24 cellular contexts compared by ENCODE assay signal in the genomic region with DNA sequence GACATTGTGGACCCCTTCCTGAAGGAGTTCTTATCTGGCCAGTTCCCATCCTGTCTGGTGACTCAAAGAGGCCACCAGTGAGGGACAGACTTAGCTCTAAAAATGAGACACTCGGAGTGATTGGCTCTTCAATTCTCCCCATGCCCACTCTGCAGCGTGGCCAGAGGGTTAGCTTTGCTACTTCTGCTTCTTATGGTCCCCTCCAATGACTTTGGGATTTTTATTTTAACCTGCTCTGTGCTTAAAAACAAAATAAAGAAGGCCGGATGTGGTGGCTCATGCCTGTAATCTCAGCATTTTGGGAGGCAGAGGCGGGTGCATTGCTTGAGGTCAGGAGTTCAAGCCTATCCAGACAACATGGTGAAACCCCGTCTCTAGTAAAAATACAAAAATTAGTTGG.
"Had no signal": no experiment of that assay in that cellular context is flagged by ENCODE, and none has a peak within 500 bp of the region (broad histone marks: within the 10 kb centered on the region; RNA-seq: fewer than 3 reads in every experiment).

No MANE protein-coding gene starts in this region.

- H3K4me2 ChIP-seq: neural progenitor cell had no signal

- H3K4me1 ChIP-seq: neural progenitor cell, parathyroid adenoma, psoas muscle, right lobe of liver, sigmoid colon, stomach, thyroid gland, tibial nerve, upper lobe of left lung, vagina had no signal

- H3K9ac ChIP-seq: neural progenitor cell, parathyroid adenoma had no signal

- H3K27ac ChIP-seq: neural progenitor cell, ovary, parathyroid adenoma, psoas muscle, right lobe of liver, sigmoid colon, stomach, thoracic aorta, thyroid gland, tibial nerve, upper lobe of left lung, vagina had no signal

- H2AFZ ChIP-seq: neural progenitor cell, parathyroid adenoma had no signal

- DNase-seq: natural killer cell; occipital lobe; ovary; posterior cingulate gyrus; psoas muscle; right cardiac atrium; right lobe of liver; sigmoid colon; small intestine; stimulated activated CD4-positive, alpha-beta T cell treated with anti-CD3 and anti-CD28 coated beads, Interleukin-15, amount 100 ng/mL, for 24 hours; stimulated activated CD4-positive, alpha-beta T cell treated with anti-CD3 and anti-CD28 coated beads, Interleukin-2, amount 100 ng/mL, for 24 hours; stimulated activated CD4-positive, alpha-beta T cell treated with anti-CD3 and anti-CD28 coated beads, Interleukin-2, amount 100 ng/mL, for 48 hours; stimulated activated CD4-positive, alpha-beta T cell treated with anti-CD3 and anti-CD28 coated beads, Interleukin-4, amount 100 ng/mL, for 24 hours; stimulated activated naive B cell treated with anti-CD40 and anti-IgM and Interleukin-4, amounts not matched to agents 10 μg/mL and 1 μg/mL and 100 μg/mL, for 72 hours; stimulated activated naive CD4-positive, alpha-beta T cell treated with Interleukin-2 at 50 U/mL for 16 hours; stomach; thyroid gland; trophoblast cell; upper lobe of left lung had no signal

- H3K36me3 ChIP-seq: neural progenitor cell, ovary, right lobe of liver, sigmoid colon, stomach, thoracic aorta, thyroid gland, tibial nerve, upper lobe of left lung, vagina had no signal

- H3K9me3 ChIP-seq: ovary, psoas muscle, right lobe of liver, sigmoid colon, thoracic aorta, thyroid gland, upper lobe of left lung, vagina had no signal

- H3K79me2 ChIP-seq: parathyroid adenoma had no signal

- H3K4me3 ChIP-seq: neural progenitor cell, ovary, psoas muscle, right lobe of liver, sigmoid colon, stomach, thoracic aorta, thyroid gland, tibial nerve, upper lobe of left lung, vagina had no signal

- H3K27me3 ChIP-seq: neural progenitor cell, ovary, right lobe of liver, sigmoid colon, stomach, thyroid gland, tibial nerve, upper lobe of left lung, vagina had no signal
